In the genomic region with DNA sequence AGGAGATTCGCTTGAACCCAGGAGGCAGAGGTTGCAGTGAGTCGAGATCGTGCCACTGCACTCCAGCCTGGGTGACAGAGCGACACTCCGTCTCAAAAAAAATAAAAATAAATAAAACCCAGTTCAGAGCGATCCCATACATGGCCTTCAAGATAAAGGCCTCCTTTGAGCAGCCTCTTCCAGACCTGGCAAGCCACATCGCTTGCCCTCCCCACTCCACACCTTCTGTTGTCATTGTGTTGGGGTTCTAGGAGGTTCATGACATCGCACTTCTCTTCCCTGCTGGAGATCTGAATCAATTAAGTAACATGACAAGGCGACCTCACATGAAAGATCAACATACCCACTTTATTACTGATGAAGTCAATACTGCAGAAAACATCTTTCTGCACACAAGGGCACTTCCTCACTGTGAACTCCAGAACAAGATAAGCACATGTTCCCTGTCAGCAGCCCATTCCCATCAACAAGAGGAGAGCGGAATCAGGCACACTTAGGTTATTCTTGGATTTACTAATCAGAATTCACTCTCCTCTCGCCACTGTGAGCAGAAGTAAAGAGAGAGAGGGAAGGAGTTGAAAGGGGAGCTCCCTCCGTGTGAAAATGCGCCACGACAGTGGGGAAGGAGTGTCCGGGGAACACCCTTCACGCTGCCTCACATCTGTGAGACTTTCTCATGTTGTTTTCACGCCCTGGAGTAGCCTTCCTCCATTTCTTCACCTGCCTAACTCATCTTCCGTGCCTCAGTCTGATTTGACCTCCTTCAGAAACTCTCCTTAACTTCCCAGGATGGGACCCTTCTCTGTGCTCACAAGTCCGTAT, we compare ENCODE assay signal across 29 cellular contexts.
"Had no signal": no experiment of that assay in that cellular context is flagged by ENCODE, and none has a peak within 500 bp of the region (broad histone marks: within the 10 kb centered on the region; RNA-seq: fewer than 3 reads in every experiment).

No MANE protein-coding gene starts in this region.

- H3K4me3 Mint-ChIP-seq: activated CD4-positive, alpha-beta memory T cell treated with anti-CD3 and anti-CD28 coated beads, Interleukin-2, amount 10 ng/mL, durations not matched to agents 7 days and 5 days; activated CD4-positive, alpha-beta T cell treated with anti-CD3 and anti-CD28 coated beads, Interleukin-2, amount 10 ng/mL, durations not matched to agents 24 days and 14 days; activated T-cell treated with anti-CD3 and anti-CD28 coated beads, Interleukin-2, amount 50 U/mL, for 24 hours; dendritic cell treated with granulocyte-macrophage colony-stimulating factor and Interleukin-4, amounts not matched to agents 40 ng/mL and 50 ng/mL, for 4 days; natural killer cell; stimulated activated effector memory CD8-positive, alpha-beta T cell treated with anti-CD3 and anti-CD28 coated beads, Interleukin-12 subunit alpha, Interleukin-12 subunit beta, amount 100 ng/mL, for 72 hours; stimulated activated naive CD8-positive, alpha-beta T cell treated with anti-CD3 and anti-CD28 coated beads, Interleukin-15, Interleukin-2, amounts not matched to agents 100 ng/mL and 50 ng/mL, for 24 hours had no signal

- H3K36me3 ChIP-seq: brain microvascular endothelial cell, esophagus muscularis mucosa, neutrophil, thoracic aorta, WERI-Rb-1 had no signal

- H3K27ac Mint-ChIP-seq: activated CD4-positive, alpha-beta memory T cell treated with anti-CD3 and anti-CD28 coated beads, Interleukin-2, amount 10 ng/mL, durations not matched to agents 7 days and 5 days; activated CD4-positive, alpha-beta T cell treated with anti-CD3 and anti-CD28 coated beads, Interleukin-2, amount 10 ng/mL, durations not matched to agents 24 days and 14 days; activated T-cell treated with anti-CD3 and anti-CD28 coated beads, Interleukin-2, amount 50 U/mL, for 24 hours; dendritic cell treated with granulocyte-macrophage colony-stimulating factor and Interleukin-4, amounts not matched to agents 40 ng/mL and 50 ng/mL, for 4 days; natural killer cell; stimulated activated effector memory CD8-positive, alpha-beta T cell treated with anti-CD3 and anti-CD28 coated beads, Interleukin-12 subunit alpha, Interleukin-12 subunit beta, amount 100 ng/mL, for 72 hours; stimulated activated naive CD8-positive, alpha-beta T cell treated with anti-CD3 and anti-CD28 coated beads, Interleukin-15, Interleukin-2, amounts not matched to agents 100 ng/mL and 50 ng/mL, for 24 hours had no signal

- H3K9me3 ChIP-seq: esophagus muscularis mucosa, neutrophil, thoracic aorta had no signal

- FAIRE-seq: astrocyte, urothelium cell line had no signal

- H3K36me3 Mint-ChIP-seq: natural killer cell; stimulated activated effector memory CD8-positive, alpha-beta T cell treated with anti-CD3 and anti-CD28 coated beads, Interleukin-12 subunit alpha, Interleukin-12 subunit beta, amount 100 ng/mL, for 72 hours had no signal

- H3K4me1 Mint-ChIP-seq: stimulated activated effector memory CD8-positive, alpha-beta T cell treated with anti-CD3 and anti-CD28 coated beads, Interleukin-12 subunit alpha, Interleukin-12 subunit beta, amount 100 ng/mL, for 72 hours had no signal

- H3K4me1 ChIP-seq: esophagus muscularis mucosa had no signal

- H3K27ac ChIP-seq: brain microvascular endothelial cell, esophagus muscularis mucosa, neutrophil, skin epidermis, thoracic aorta had no signal

- ATAC-seq: left colon; natural killer cell; sciatic nerve; stimulated activated effector memory CD8-positive, alpha-beta T cell treated with anti-CD3 and anti-CD28 coated beads, Interleukin-12 subunit alpha, Interleukin-12 subunit beta, amount 100 ng/mL, for 72 hours had no signal

- H3K4me3 ChIP-seq: esophagus muscularis mucosa, lung, skin epidermis, thoracic aorta had no signal

- DNase-seq: activated CD4-positive, alpha-beta memory T cell treated with anti-CD3 and anti-CD28 coated beads, Interleukin-2, amount 10 ng/mL, durations not matched to agents 7 days and 5 days; activated CD4-positive, alpha-beta T cell treated with anti-CD3 and anti-CD28 coated beads, Interleukin-2, amount 10 ng/mL, durations not matched to agents 24 days and 14 days; activated CD4-positive, CD25-positive, alpha-beta regulatory T cell treated with anti-CD3 and anti-CD28 coated beads, Interleukin-2, amount 50 U/mL, for 72 hours; activated CD8-positive, alpha-beta memory T cell treated with anti-CD3 and anti-CD28 coated beads, Interleukin-2, amount 50 U/mL, for 48 hours; activated gamma-delta T cell; activated naive CD4-positive, alpha-beta T cell treated with anti-CD3 and anti-CD28 coated beads, Interleukin-2, amount 50 U/mL, for 16 hours; activated T-cell treated with anti-CD3 and anti-CD28 coated beads, Interleukin-2, amount 50 U/mL, for 24 hours; amniotic stem cell; brain microvascular endothelial cell; central memory CD4-positive, alpha-beta T cell; foreskin melanocyte; islet precursor cell; left colon; mesendoderm; natural killer cell; stimulated activated CD4-positive, alpha-beta T cell treated with anti-CD3 and anti-CD28 coated beads, Interleukin-4, amount 100 ng/mL, for 24 hours; trophoblast cell had no signal

- H3K9me3 Mint-ChIP-seq: activated CD4-positive, alpha-beta memory T cell treated with anti-CD3 and anti-CD28 coated beads, Interleukin-2, amount 10 ng/mL, durations not matched to agents 7 days and 5 days; activated CD4-positive, alpha-beta T cell treated with anti-CD3 and anti-CD28 coated beads, Interleukin-2, amount 10 ng/mL, durations not matched to agents 24 days and 14 days; activated T-cell treated with anti-CD3 and anti-CD28 coated beads, Interleukin-2, amount 50 U/mL, for 24 hours; dendritic cell treated with granulocyte-macrophage colony-stimulating factor and Interleukin-4, amounts not matched to agents 40 ng/mL and 50 ng/mL, for 4 days; natural killer cell; stimulated activated effector memory CD8-positive, alpha-beta T cell treated with anti-CD3 and anti-CD28 coated beads, Interleukin-12 subunit alpha, Interleukin-12 subunit beta, amount 100 ng/mL, for 72 hours; stimulated activated naive CD8-positive, alpha-beta T cell treated with anti-CD3 and anti-CD28 coated beads, Interleukin-15, Interleukin-2, amounts not matched to agents 100 ng/mL and 50 ng/mL, for 24 hours had no signal

- H3K27me3 Mint-ChIP-seq: activated T-cell treated with anti-CD3 and anti-CD28 coated beads, Interleukin-2, amount 50 U/mL, for 24 hours; dendritic cell treated with granulocyte-macrophage colony-stimulating factor and Interleukin-4, amounts not matched to agents 40 ng/mL and 50 ng/mL, for 4 days; stimulated activated naive CD8-positive, alpha-beta T cell treated with anti-CD3 and anti-CD28 coated beads, Interleukin-15, Interleukin-2, amounts not matched to agents 100 ng/mL and 50 ng/mL, for 24 hours had no signal
